Comparison of ENCODE assay signal across 10 cellular contexts in the genomic region with DNA sequence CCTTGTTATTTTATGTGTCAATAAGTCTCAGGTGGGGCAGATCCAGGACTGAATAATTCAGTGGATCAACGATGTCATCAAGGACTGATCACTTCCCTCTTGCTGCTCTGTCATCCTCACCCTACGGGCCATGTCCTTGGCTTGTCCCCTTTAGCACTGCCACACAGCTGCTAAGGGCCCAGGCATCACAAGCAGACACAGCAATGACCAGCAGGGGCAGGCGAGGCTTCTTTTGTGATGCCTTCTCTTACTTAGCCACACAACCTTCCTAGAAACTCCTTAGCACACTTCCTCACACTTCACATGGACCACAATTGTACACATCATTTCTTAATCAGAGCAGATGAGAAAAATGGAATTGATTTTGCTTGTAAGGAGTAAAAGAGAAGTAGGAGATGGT.
A peak's percentile ranks its signal among the peaks of the same experiment; 100 is the strongest.
DNase-seq lines count a peak whose midpoint lies in the region; ATAC-seq and TF ChIP-seq lines count a peak whose summit lies in the region.
"Had no signal": no experiment of that assay in that cellular context is flagged by ENCODE, and none has a peak within 500 bp of the region (broad histone marks: within the 10 kb centered on the region; RNA-seq: fewer than 3 reads in every experiment).

No MANE protein-coding gene starts in this region.

- H3K36me3 ChIP-seq in OCI-LY3 (replicated peaks; ENCODE audit: low read depth, low read length) (no peaks in the 10 kb centered on the region), hepatocyte (replicated peaks; ENCODE audit: insufficient read depth, low read depth) (no peaks in the 10 kb centered on the region)

- H3K27ac ChIP-seq in OCI-LY3 (ENCODE audit: low read length): no peak overlapping the region
- no peak overlapping the region for H3K27ac ChIP-seq in hepatocyte

- H3K4me2 ChIP-seq in OCI-LY3 (ENCODE audit: low read length) (no peak overlapping the region), hepatocyte (no peak overlapping the region)

- H3K4me3 ChIP-seq in AG10803 (ENCODE audit: low read length) (no peak overlapping the region), OCI-LY3 (ENCODE audit: low read length) (no peak overlapping the region), hepatocyte (no peak overlapping the region)

- WGBS in hepatocyte (ENCODE audit: low lambda C conversion rate, missing lambda C conversion rate): 53% methylated on average over 3 of the region's 3 CpGs

- TF ChIP-seq CTCF in AG10803 (conservative IDR thresholded peaks at IDR 0.05; ENCODE audit: low read length) (peak; percentile 33), OCI-LY3 (IDR thresholded peaks at IDR 0.05; ENCODE audit: low read depth, low read length) (0 out of 2 replicates have a peak, but pooled peaks have one; percentile 6), hepatocyte (IDR thresholded peaks at IDR 0.05; ENCODE audit: poor library complexity) (peak; percentile 30)

- intact Hi-C loops in sciatic nerve (cut with DNase I): loop anchor here (5.0 kb wide), 1 partner anchor 1903 kb away; no protein-coding TSS in a partner anchor

- no peak overlapping the region for H3K9ac ChIP-seq in OCI-LY3 (ENCODE audit: low read length)

- no peaks in the 10 kb centered on the region for H3K79me2 ChIP-seq in OCI-LY3 (ENCODE audit: low read length)
- H3K79me2 ChIP-seq in hepatocyte: no peaks in the 10 kb centered on the region

- H4K20me1 ChIP-seq in OCI-LY3 (ENCODE audit: insufficient read depth, low read length) (no peaks in the 10 kb centered on the region), hepatocyte (ENCODE audit: insufficient read depth, poor library complexity, severe bottlenecking) (no peaks in the 10 kb centered on the region)

- no peaks in the 10 kb centered on the region for H3K9me2 ChIP-seq in hepatocyte (replicated peaks; ENCODE audit: insufficient read depth)

- DNase-seq in AG10803 (ENCODE audit: low read depth): no peak
- peak; percentile 33 for DNase-seq in hepatocyte (ENCODE audit: low spot score)
- no peak for DNase-seq in sciatic nerve (ENCODE audit: low spot score)
- no peak for DNase-seq in MV-4-11 (lab: John Stamatoyannopoulos, UW)
- DNase-seq: activated T-cell treated with anti-CD3 and anti-CD28 coated beads, Interleukin-2, amount 50 U/mL, for 1 hour; NCI-H1105 had no signal

- no peaks in the 10 kb centered on the region for H3K27me3 ChIP-seq in OCI-LY3 (ENCODE audit: low read depth, low read length)
- no peaks in the 10 kb centered on the region for H3K27me3 ChIP-seq in hepatocyte

- H2AFZ ChIP-seq in OCI-LY3 (ENCODE audit: low read depth, low read length) (no peak overlapping the region), hepatocyte (no peak overlapping the region)

- H3K9me3 ChIP-seq in OCI-LY3 (ENCODE audit: insufficient read depth, low read length): no peaks in the 10 kb centered on the region
- H3K9me3 ChIP-seq in hepatocyte (ENCODE audit: low read depth): no peaks in the 10 kb centered on the region

- ATAC-seq in GM18868 (IDR thresholded peaks at IDR 0.05; ENCODE audit: unreplicated experiment): peak; percentile 93
- no peak for ATAC-seq in sciatic nerve
- ATAC-seq in GM21825 (IDR thresholded peaks at IDR 0.05; ENCODE audit: unreplicated experiment): no peak
- no peak for ATAC-seq in GM21619 (IDR thresholded peaks at IDR 0.05; ENCODE audit: unreplicated experiment)

- H3K4me1 ChIP-seq in OCI-LY3 (ENCODE audit: low read length): no peaks in the 10 kb centered on the region
- H3K4me1 ChIP-seq in hepatocyte (ENCODE audit: insufficient read depth): peaks cover 6% of the 10 kb centered on the region
